ENCODE assay signal across 8 cellular contexts in genomic region chr10:91251430-91252056, GRCh38. TPM values are rescaled to one million over a fixed set of nuclear protein-coding genes. Genes with fewer than 3 reads are reported as not detected.
A peak's percentile ranks its signal among the peaks of the same experiment; 100 is the strongest.
DNase-seq lines count a peak whose midpoint lies in the region; ATAC-seq and TF ChIP-seq lines count a peak whose summit lies in the region.

No MANE protein-coding gene starts in this region.

- H3K36me3 Mint-ChIP-seq in naive thymus-derived CD8-positive, alpha-beta T cell, result peaks cover 17 to 61% (median 43%) of the 10 kb centered on the region in 3 donors

- H3K36me3 ChIP-seq in DOHH2 (ENCODE audit: control insufficient read depth, low read length) (peaks cover 40% of the 10 kb centered on the region), esophagus muscularis mucosa (peaks cover 11 to 55% (median 36%) of the 10 kb centered on the region in 4 donors), suprapubic skin (peaks cover 36% of the 10 kb centered on the region)

- POLR2A ChIA-PET in naive thymus-derived CD8-positive, alpha-beta T cell (lab: Charles Lee), result interaction anchor here (2.3 kb wide), 1 partner anchor 89 kb away, joined by 24 read pairs; no protein-coding TSS in a partner anchor

- H3K27ac Mint-ChIP-seq in naive thymus-derived CD8-positive, alpha-beta T cell, result peak overlapping the region in 1 of 10 donors; percentile 39

- no peak overlapping the region for H3K4me2 ChIP-seq in DOHH2 (ENCODE audit: low read length)

- ATAC-seq in HG02642 (IDR thresholded peaks at IDR 0.05; ENCODE audit: poor library complexity, unreplicated experiment), result peak; percentile 60
- ATAC-seq in naive thymus-derived CD8-positive, alpha-beta T cell, result peak; percentile 70 to 80

- no peaks in the 10 kb centered on the region for H3K27me3 Mint-ChIP-seq in naive thymus-derived CD8-positive, alpha-beta T cell

- H3K27ac ChIP-seq in DOHH2 (ENCODE audit: low read depth, low read length) (no peak overlapping the region), esophagus muscularis mucosa (replicated peaks in 1 of 4) (no peak overlapping the region), suprapubic skin (no peak overlapping the region)

- H3K27me3 ChIP-seq in DOHH2 (ENCODE audit: control insufficient read depth, low read length) (no peaks in the 10 kb centered on the region), esophagus muscularis mucosa (no peaks in the 10 kb centered on the region), suprapubic skin (no peaks in the 10 kb centered on the region)

- H4K20me1 ChIP-seq in DOHH2 (ENCODE audit: control insufficient read depth, insufficient read depth, low read depth, low read length), result no peaks in the 10 kb centered on the region

- TF ChIP-seq EP300 in esophagus muscularis mucosa (IDR thresholded peaks at IDR 0.05), result no peak
- no peak for TF ChIP-seq EP300 in suprapubic skin (IDR thresholded peaks at IDR 0.05)

- intact Hi-C loops in esophagus muscularis mucosa (cut with DNase I), result loop anchor here (2.0 kb wide), 4 partner anchors 163 to 341 kb away; no protein-coding TSS in a partner anchor

- H3K4me1 ChIP-seq in DOHH2 (ENCODE audit: control insufficient read depth, low read length) (no peaks in the 10 kb centered on the region), esophagus muscularis mucosa (peaks cover 0 to 13% (median 4%) of the 10 kb centered on the region in 4 donors), suprapubic skin (no peaks in the 10 kb centered on the region)

- TF ChIP-seq CTCF in DOHH2 (IDR thresholded peaks at IDR 0.05; ENCODE audit: low read depth, low read length, poor library complexity, severe bottlenecking) (peak; percentile 81), esophagus muscularis mucosa (IDR thresholded peaks at IDR 0.05) (peak; percentile 86 to 92 (median 90)), suprapubic skin (IDR thresholded peaks at IDR 0.05) (peak; percentile 88 to 91)

- H3F3A ChIP-seq in DOHH2 (ENCODE audit: control insufficient read depth, insufficient read depth), result no peaks in the 10 kb centered on the region

- peaks cover 6 to 9% (median 7%) of the 10 kb centered on the region in 4 donors for H3K4me1 Mint-ChIP-seq in naive thymus-derived CD8-positive, alpha-beta T cell

- H3K9me2 ChIP-seq in DOHH2 (replicated peaks; ENCODE audit: control insufficient read depth, low read length), result no peaks in the 10 kb centered on the region

- peaks cover 0 to 6% (median 0%) of the 10 kb centered on the region in 9 donors for H3K9me3 Mint-ChIP-seq in naive thymus-derived CD8-positive, alpha-beta T cell

- DNase-seq in NCI-H82 treated with DMSO at 0.1 percent for 48 hours (lab: John Stamatoyannopoulos, UW; ENCODE audit: unreplicated experiment), result peak; percentile 7
- DNase-seq in activated CD8-positive, alpha-beta memory T cell treated with anti-CD3 and anti-CD28 coated beads, Interleukin-2, amount 50 U/mL, for 1 hour (ENCODE audit: extremely low read depth), result peak; percentile 11
- no peak for DNase-seq in esophagus muscularis mucosa (ENCODE audit: extremely low spot score)
- peak; percentile 14 to 76 (median 58) for DNase-seq in naive thymus-derived CD8-positive, alpha-beta T cell
- DNase-seq in suprapubic skin (ENCODE audit: low spot score in 2 of 2), result no peak
- DNase-seq in 8988T, result no peak

- TF ChIP-seq POLR2A in esophagus muscularis mucosa (IDR thresholded peaks at IDR 0.05; ENCODE audit: low read depth) (no peak), suprapubic skin (IDR thresholded peaks at IDR 0.05) (no peak)

- H3K9me3 ChIP-seq in DOHH2 (ENCODE audit: control insufficient read depth, insufficient read depth, low read length) (no peaks in the 10 kb centered on the region), esophagus muscularis mucosa (no peaks in the 10 kb centered on the region), suprapubic skin (no peaks in the 10 kb centered on the region)

- no peaks in the 10 kb centered on the region for H3K79me2 ChIP-seq in DOHH2 (ENCODE audit: control insufficient read depth, low read length)

- no peak overlapping the region for H3K4me3 Mint-ChIP-seq in naive thymus-derived CD8-positive, alpha-beta T cell

- H3K4me3 ChIP-seq in DOHH2 (ENCODE audit: low read length) (no peak overlapping the region), esophagus muscularis mucosa (no peak overlapping the region), suprapubic skin (no peak overlapping the region)

RNA-seq across cellular contexts. Expression of gene PCGF5, which starts 31.1 kb away (rescaled TPM):
- total RNA-seq in esophagus muscularis mucosa (10 to 100 TPM; 41.6 to 62.7 (median 52.6) TPM), suprapubic skin (10 to 100 TPM; 29.8 to 60.3 (median 31.4) TPM)
- 10 to 100 TPM; 51.1 to 51.7 TPM for total RNA-seq in naive thymus-derived CD8-positive, alpha-beta T cell
- 10 to 100 TPM; 55.7 to 73.5 (median 60.8) TPM for polyA plus RNA-seq in naive thymus-derived CD8-positive, alpha-beta T cell

Comparison
In these comparisons a context has a peak if more than half of its experiments do, and no peak if none do; other contexts are left out.
1. DNase-seq: peak in NCI-H82 treated with DMSO at 0.1 percent for 48 hours (single experiment), activated CD8-positive, alpha-beta memory T cell treated with anti-CD3 and anti-CD28 coated beads, Interleukin-2, amount 50 U/mL, for 1 hour (single experiment) and naive thymus-derived CD8-positive, alpha-beta T cell (10 of 10); none in esophagus muscularis mucosa (single experiment), suprapubic skin (0 of 2) and 8988T (single experiment).
2. Peak in every context shown above with its lines, with median percentiles within 50 percentile points of each other: CTCF ChIP-seq.